In genomic region chr6:30213999-30214982, GRCh38 we compare ENCODE assay signal across 8 cellular contexts. TPM values are rescaled to one million over a fixed set of nuclear protein-coding genes. Genes with fewer than 3 reads are reported as not detected.
A peak's percentile ranks its signal among the peaks of the same experiment; 100 is the strongest.
DNase-seq lines count a peak whose midpoint lies in the region; TF ChIP-seq lines count a peak whose summit lies in the region.

No MANE protein-coding gene starts in this region.

- H3K9me3 Mint-ChIP-seq in H9, result no peaks in the 10 kb centered on the region; a peak in 1 of 5 replicates

- H3K36me3 ChIP-seq in ES-I3 (ENCODE audit: insufficient read depth, low read length), result no peaks in the 10 kb centered on the region
- no peaks in the 10 kb centered on the region for H3K36me3 ChIP-seq in vagina

- no peak overlapping the region for H2AK5ac ChIP-seq in H9 (ENCODE audit: insufficient read length, low read length)

- peaks cover 12% of the 10 kb centered on the region for H3K23me2 ChIP-seq in H9 (ENCODE audit: insufficient read length, low read depth, low read length, poor library complexity, severe bottlenecking)

- peak in 1 of 2 donors; percentile 38 for TF ChIP-seq POLR2A in vagina (IDR thresholded peaks at IDR 0.05)

- no peak overlapping the region for H3K23ac ChIP-seq in H9 (ENCODE audit: insufficient read length, low read depth, low read length)

- H3K27me3 ChIP-seq in H9 (ENCODE audit: insufficient read depth, low read length) (no peaks in the 10 kb centered on the region), vagina (no peaks in the 10 kb centered on the region)

- H3K9me3 ChIP-seq in ES-I3 (ENCODE audit: control insufficient read depth, insufficient read depth, low read length) (no peaks in the 10 kb centered on the region), H9 (ENCODE audit: control insufficient read depth, low read depth, low read length) (no peaks in the 10 kb centered on the region), vagina (no peaks in the 10 kb centered on the region)

- no peak overlapping the region for H2BK120ac ChIP-seq in H9 (ENCODE audit: low read depth, low read length, poor library complexity, severe bottlenecking)

- H4K8ac ChIP-seq in H9 (replicated peaks; ENCODE audit: insufficient read length, low read depth, low read length), result no peak overlapping the region

- WGBS in H9 (ENCODE audit: extremely low coverage, insufficient read length, low lambda C conversion rate), result no CpG with 5 or more reads among the region's 55 CpGs

- H2AFZ ChIP-seq in H9 (ENCODE audit: low read length), result no peak overlapping the region

- H2BK12ac ChIP-seq in H9 (ENCODE audit: insufficient read length, low read depth, low read length), result no peak overlapping the region

- no peak overlapping the region for H2BK5ac ChIP-seq in H9 (ENCODE audit: insufficient read length, low read length)

- H3K9ac ChIP-seq in ES-I3 (ENCODE audit: low read depth, low read length) (peak overlapping the region; percentile 79), H9 (ENCODE audit: extremely low read depth, insufficient read length, low read length) (peak overlapping the region; percentile 46)

- no peak overlapping the region for H2BK15ac ChIP-seq in H9 (ENCODE audit: low read depth, low read length)

- H3K56ac ChIP-seq in H9 (ENCODE audit: insufficient read length, low read depth, low read length), result no peak overlapping the region

- H3K36me3 Mint-ChIP-seq in H9 (ENCODE audit: insufficient read depth in 1 of 3, low read depth in 3 of 3), result peaks cover 0 to 2% (median 0%) of the 10 kb centered on the region in 3 experiments; a peak in 3 of 7 replicates

- DNase-seq in H9, result peak; percentile 79
- DNase-seq in NAMALWA (ENCODE audit: low spot score), result peak; percentile 79
- DNase-seq in T-helper 9 cell, result peak; percentile 64
- DNase-seq in astrocyte of the cerebellum (ENCODE audit: low read depth), result no peak
- DNase-seq in hippocampal formation (lab: John Stamatoyannopoulos, UW), result peak; percentile 75 to 82
- peak; percentile 41 for DNase-seq in renal cortical epithelial cell (ENCODE audit: low read depth)
- peak in 1 of 2 donors; percentile 91 for DNase-seq in vagina (ENCODE audit: extremely low spot score in 2 of 2)

- peak overlapping the region; percentile 64 for H3K18ac ChIP-seq in H9 (ENCODE audit: insufficient read length, low read depth, low read length)

- in situ Hi-C loops in astrocyte of the cerebellum (cut with HindIII; ENCODE audit: low sequenced_read_pairs), result no loop called here

- TF ChIP-seq CTCF in H9 (conservative IDR thresholded peaks at IDR 0.05) (no peak), astrocyte of the cerebellum (IDR thresholded peaks at IDR 0.05; ENCODE audit: low read depth, low read length, missing control alignments) (no peak), vagina (IDR thresholded peaks at IDR 0.05) (no peak)

- H4K5ac ChIP-seq in H9 (ENCODE audit: insufficient read length, low read depth, low read length), result no peak overlapping the region

- H2BK20ac ChIP-seq in H9 (ENCODE audit: low read depth, low read length, poor library complexity, severe bottlenecking), result no peak overlapping the region

- no peak overlapping the region for H3K4ac ChIP-seq in H9 (ENCODE audit: low read depth, low read length)

- H3K4me2 ChIP-seq in H9 (ENCODE audit: insufficient read depth, insufficient read length, low read length), result peak overlapping the region; percentile 65

- peak overlapping the region; percentile 82 for H3K14ac ChIP-seq in H9 (ENCODE audit: insufficient read depth, low read length)

- H4K20me1 ChIP-seq in H9 (ENCODE audit: control insufficient read depth, insufficient read depth, insufficient read length), result no peaks in the 10 kb centered on the region

- peak overlapping the region; percentile 91 to 96 for H3K4me3 Mint-ChIP-seq in H9

- no peak overlapping the region for H3T11ph ChIP-seq in H9 (ENCODE audit: low read length)

- peaks cover 29 to 33% of the 10 kb centered on the region in 2 experiments for H3K4me1 Mint-ChIP-seq in H9

- H3K79me1 ChIP-seq in H9 (ENCODE audit: insufficient read depth, low read depth, low read length, poor library complexity, severe bottlenecking), result peaks cover 4% of the 10 kb centered on the region

- peaks cover 10% of the 10 kb centered on the region for H3K27me3 Mint-ChIP-seq in H9 (ENCODE audit: low read depth)

- H3K27ac Mint-ChIP-seq in H9, result peak overlapping the region in 1 of 3 experiments; percentile 99; a peak in 2 of 7 replicates

- H3K79me2 ChIP-seq in H9 (ENCODE audit: insufficient read depth, low read length), result peaks cover 6% of the 10 kb centered on the region; the same call in 1 of the 2 replicates

- peak overlapping the region; percentile 91 for H3K4me3 ChIP-seq in astrocyte of the cerebellum (ENCODE audit: low read depth, low read length)
- H3K4me3 ChIP-seq in vagina, result peak overlapping the region; percentile 92 to 94

- intact Hi-C loops in vagina (cut with DNase I), result no loop called here

- no peak overlapping the region for H3K27ac ChIP-seq in H9 (ENCODE audit: insufficient read length, low read depth, low read length)
- peak overlapping the region; percentile 99 for H3K27ac ChIP-seq in vagina

- H3K4me1 ChIP-seq in ES-I3 (ENCODE audit: insufficient read depth, low read length) (peaks cover 8% of the 10 kb centered on the region; the same call in 1 of the 2 replicates), H9 (ENCODE audit: insufficient read depth, low read length) (peaks cover 6% of the 10 kb centered on the region; the same call in 1 of the 2 replicates), vagina (peaks cover 39% of the 10 kb centered on the region)

- H4K91ac ChIP-seq in H9 (ENCODE audit: insufficient read length, low read depth, low read length), result no peak overlapping the region

RNA-seq across cellular contexts. Expression of gene TRIM26, which starts 1.1 kb away (rescaled TPM):
- total RNA-seq in H9 (2021) (33.9 and 35.8 TPM in 2 replicates), renal cortical epithelial cell (23.4 and 45.6 TPM in 2 replicates), vagina (35.4 TPM)

RNA-seq across cellular contexts. Expression of gene TRIM15, which starts 50.9 kb away (rescaled TPM):
- total RNA-seq in H9 (2021) (0.20 TPM in 1 of 2 replicates, not detected in the other), renal cortical epithelial cell (0.17 TPM in 1 of 2 replicates, not detected in the other), vagina (not detected)

RNA-seq across cellular contexts. Expression of gene TRIM10, which starts 53.3 kb away (rescaled TPM):
- 0.07 and 0.09 TPM in 2 replicates for total RNA-seq in H9 (2021)
- total RNA-seq in renal cortical epithelial cell, result under 0.01 TPM in 1 of 2 replicates, not detected in the other
- total RNA-seq in vagina, result not detected
